1 cellular context compared by ENCODE assay signal in genomic region chr1:224434447-224435317, GRCh38.
TF ChIP-seq lines count a peak whose summit lies in the region.

TSS of gene WDR26 (minus strand) at chr1:224434797.

TF ChIP-seq in K562, 482 proteins besides CTCF, POLR2A, EP300 and RAD21 (continued from another document and continues in another):
- TF ChIP-seq HBP1 (CRISPR knock-in tag; IDR thresholded peaks at IDR 0.05): peak; percentile 92
- TF ChIP-seq TEAD2 (tag; IDR thresholded peaks at IDR 0.05): no peak
- TF ChIP-seq, protein P1, sequence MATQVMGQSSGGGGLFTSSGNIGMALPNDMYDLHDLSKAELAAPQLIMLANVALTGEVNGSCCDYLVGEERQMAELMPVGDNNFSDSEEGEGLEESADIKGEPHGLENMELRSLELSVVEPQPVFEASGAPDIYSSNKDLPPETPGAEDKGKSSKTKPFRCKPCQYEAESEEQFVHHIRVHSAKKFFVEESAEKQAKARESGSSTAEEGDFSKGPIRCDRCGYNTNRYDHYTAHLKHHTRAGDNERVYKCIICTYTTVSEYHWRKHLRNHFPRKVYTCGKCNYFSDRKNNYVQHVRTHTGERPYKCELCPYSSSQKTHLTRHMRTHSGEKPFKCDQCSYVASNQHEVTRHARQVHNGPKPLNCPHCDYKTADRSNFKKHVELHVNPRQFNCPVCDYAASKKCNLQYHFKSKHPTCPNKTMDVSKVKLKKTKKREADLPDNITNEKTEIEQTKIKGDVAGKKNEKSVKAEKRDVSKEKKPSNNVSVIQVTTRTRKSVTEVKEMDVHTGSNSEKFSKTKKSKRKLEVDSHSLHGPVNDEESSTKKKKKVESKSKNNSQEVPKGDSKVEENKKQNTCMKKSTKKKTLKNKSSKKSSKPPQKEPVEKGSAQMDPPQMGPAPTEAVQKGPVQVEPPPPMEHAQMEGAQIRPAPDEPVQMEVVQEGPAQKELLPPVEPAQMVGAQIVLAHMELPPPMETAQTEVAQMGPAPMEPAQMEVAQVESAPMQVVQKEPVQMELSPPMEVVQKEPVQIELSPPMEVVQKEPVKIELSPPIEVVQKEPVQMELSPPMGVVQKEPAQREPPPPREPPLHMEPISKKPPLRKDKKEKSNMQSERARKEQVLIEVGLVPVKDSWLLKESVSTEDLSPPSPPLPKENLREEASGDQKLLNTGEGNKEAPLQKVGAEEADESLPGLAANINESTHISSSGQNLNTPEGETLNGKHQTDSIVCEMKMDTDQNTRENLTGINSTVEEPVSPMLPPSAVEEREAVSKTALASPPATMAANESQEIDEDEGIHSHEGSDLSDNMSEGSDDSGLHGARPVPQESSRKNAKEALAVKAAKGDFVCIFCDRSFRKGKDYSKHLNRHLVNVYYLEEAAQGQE (CRISPR knock-in tag; IDR thresholded peaks at IDR 0.05; ENCODE audit: low read depth): 0 out of 2 replicates have a peak, but pooled peaks have one; percentile 59
- 0 out of 2 replicates have a peak, but pooled peaks have one; percentile 45 for TF ChIP-seq ZEB2 (IDR thresholded peaks at IDR 0.05)
- TF ChIP-seq MEIS2 (IDR thresholded peaks at IDR 0.05; ENCODE audit: partially characterized antibody): no peak
- TF ChIP-seq CTBP1 (IDR thresholded peaks at IDR 0.05; ENCODE audit: borderline replicate concordance): peak; percentile 48; the same call in 1 of the 2 replicates
- peak; percentile 10 to 62; a peak in 3 of 4 replicates for TF ChIP-seq MLLT1 (IDR thresholded peaks at IDR 0.05)
- TF ChIP-seq ATF1 (CRISPR knock-in tag; IDR thresholded peaks at IDR 0.05): peak; percentile 20; the same call in 1 of the 2 replicates
- peak; percentile 92 for TF ChIP-seq ATF1 (tag; IDR thresholded peaks at IDR 0.05)
- TF ChIP-seq ZNF512 (tag; IDR thresholded peaks at IDR 0.05): no peak
- peak; percentile 87 for TF ChIP-seq DIDO1 (tag; IDR thresholded peaks at IDR 0.05; ENCODE audit: low read depth)
- peak; percentile 78 for TF ChIP-seq POLR2B (IDR thresholded peaks at IDR 0.05; ENCODE audit: low read depth, partially characterized antibody)
- TF ChIP-seq, protein P2, sequence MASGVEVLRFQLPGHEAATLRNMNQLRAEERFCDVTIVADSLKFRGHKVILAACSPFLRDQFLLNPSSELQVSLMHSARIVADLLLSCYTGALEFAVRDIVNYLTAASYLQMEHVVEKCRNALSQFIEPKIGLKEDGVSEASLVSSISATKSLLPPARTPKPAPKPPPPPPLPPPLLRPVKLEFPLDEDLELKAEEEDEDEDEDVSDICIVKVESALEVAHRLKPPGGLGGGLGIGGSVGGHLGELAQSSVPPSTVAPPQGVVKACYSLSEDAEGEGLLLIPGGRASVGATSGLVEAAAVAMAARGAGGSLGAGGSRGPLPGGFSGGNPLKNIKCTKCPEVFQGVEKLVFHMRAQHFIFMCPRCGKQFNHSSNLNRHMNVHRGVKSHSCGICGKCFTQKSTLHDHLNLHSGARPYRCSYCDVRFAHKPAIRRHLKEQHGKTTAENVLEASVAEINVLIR (CRISPR knock-in tag; IDR thresholded peaks at IDR 0.05): peak; percentile 70
- peak; percentile 55; the same call in 1 of the 2 replicates for TF ChIP-seq ZBTB17 (CRISPR knock-in tag; IDR thresholded peaks at IDR 0.05)
- no peak for TF ChIP-seq ZNF76 (CRISPR knock-in tag; IDR thresholded peaks at IDR 0.05; ENCODE audit: borderline replicate concordance)
- TF ChIP-seq, protein P3, sequence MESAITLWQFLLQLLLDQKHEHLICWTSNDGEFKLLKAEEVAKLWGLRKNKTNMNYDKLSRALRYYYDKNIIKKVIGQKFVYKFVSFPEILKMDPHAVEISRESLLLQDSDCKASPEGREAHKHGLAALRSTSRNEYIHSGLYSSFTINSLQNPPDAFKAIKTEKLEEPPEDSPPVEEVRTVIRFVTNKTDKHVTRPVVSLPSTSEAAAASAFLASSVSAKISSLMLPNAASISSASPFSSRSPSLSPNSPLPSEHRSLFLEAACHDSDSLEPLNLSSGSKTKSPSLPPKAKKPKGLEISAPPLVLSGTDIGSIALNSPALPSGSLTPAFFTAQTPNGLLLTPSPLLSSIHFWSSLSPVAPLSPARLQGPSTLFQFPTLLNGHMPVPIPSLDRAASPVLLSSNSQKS (CRISPR knock-in tag; IDR thresholded peaks at IDR 0.05): no peak
- TF ChIP-seq, protein P4, sequence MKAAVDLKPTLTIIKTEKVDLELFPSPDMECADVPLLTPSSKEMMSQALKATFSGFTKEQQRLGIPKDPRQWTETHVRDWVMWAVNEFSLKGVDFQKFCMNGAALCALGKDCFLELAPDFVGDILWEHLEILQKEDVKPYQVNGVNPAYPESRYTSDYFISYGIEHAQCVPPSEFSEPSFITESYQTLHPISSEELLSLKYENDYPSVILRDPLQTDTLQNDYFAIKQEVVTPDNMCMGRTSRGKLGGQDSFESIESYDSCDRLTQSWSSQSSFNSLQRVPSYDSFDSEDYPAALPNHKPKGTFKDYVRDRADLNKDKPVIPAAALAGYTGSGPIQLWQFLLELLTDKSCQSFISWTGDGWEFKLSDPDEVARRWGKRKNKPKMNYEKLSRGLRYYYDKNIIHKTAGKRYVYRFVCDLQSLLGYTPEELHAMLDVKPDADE (conservative IDR thresholded peaks at IDR 0.05; ENCODE audit: control insufficient read depth, low read depth, low read length): peak; percentile 86
- TF ChIP-seq UBTF (IDR thresholded peaks at IDR 0.05; ENCODE audit: borderline replicate concordance in 1 of 2, low read depth in 2 of 2, low read length in 2 of 2): 0 out of 4 replicates have a peak, but pooled peaks have one; percentile 42 to 65
- TF ChIP-seq, protein P5, sequence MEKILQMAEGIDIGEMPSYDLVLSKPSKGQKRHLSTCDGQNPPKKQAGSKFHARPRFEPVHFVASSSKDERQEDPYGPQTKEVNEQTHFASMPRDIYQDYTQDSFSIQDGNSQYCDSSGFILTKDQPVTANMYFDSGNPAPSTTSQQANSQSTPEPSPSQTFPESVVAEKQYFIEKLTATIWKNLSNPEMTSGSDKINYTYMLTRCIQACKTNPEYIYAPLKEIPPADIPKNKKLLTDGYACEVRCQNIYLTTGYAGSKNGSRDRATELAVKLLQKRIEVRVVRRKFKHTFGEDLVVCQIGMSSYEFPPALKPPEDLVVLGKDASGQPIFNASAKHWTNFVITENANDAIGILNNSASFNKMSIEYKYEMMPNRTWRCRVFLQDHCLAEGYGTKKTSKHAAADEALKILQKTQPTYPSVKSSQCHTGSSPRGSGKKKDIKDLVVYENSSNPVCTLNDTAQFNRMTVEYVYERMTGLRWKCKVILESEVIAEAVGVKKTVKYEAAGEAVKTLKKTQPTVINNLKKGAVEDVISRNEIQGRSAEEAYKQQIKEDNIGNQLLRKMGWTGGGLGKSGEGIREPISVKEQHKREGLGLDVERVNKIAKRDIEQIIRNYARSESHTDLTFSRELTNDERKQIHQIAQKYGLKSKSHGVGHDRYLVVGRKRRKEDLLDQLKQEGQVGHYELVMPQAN (IDR thresholded peaks at IDR 0.05; ENCODE audit: borderline replicate concordance): peak; percentile 97
- TF ChIP-seq L3MBTL2 (IDR thresholded peaks at IDR 0.05): peak; percentile 93
- TF ChIP-seq PHF8 (IDR thresholded peaks at IDR 0.05; ENCODE audit: borderline replicate concordance, low read length): peak; percentile 83
- no peak for TF ChIP-seq KHSRP (IDR thresholded peaks at IDR 0.05)
